8 cellular contexts compared by ENCODE assay signal in the genomic region with DNA sequence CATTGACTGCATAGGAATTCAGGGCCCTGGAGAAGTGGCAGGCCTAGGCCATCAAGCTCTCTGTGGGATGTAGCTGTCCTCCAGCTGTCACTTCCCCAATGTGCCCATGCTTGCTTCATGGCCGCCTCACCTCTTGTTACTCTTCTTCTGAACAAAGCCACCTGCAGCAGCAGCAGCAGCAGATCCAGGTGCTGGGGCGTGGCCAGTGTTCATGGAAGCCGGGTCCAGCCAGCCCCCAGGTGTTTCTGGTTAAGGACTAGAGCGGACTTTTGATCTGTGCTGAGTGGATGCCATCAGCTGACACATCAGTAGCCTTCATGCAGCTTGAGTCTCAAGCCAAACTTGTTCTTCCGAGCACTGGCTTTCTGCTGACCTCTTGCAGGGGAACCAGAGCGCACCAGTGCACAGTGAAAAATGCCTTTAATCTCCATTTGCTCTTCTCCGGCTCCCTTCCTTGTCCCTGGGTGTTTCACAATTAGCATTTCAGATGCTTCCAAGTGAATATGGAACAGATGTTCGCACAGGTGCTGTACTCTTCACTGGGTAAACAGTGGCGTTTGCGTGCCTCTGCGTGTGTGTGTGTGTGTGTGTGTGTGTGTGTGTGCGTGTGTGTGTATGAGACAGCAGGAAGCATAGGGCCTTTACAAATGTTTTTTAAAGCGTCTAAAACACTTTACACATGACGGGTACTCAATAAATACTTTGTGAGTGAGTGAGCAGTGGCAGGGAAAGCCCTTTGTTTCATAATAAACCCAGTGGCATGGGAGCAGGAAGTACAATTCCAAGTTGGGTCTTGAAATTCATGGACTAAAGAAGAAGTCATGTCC. TPM values are rescaled to one million over a fixed set of nuclear protein-coding genes. Genes with fewer than 3 reads are reported as not detected.
DNase-seq lines count a peak whose midpoint lies in the region; ATAC-seq and TF ChIP-seq lines count a peak whose summit lies in the region.

No MANE protein-coding gene starts in this region.

- peak overlapping the region; percentile 68 for H3K4me2 ChIP-seq in osteoblast (ENCODE audit: insufficient read depth, low read length)

- TF ChIP-seq CTCF in dorsolateral prefrontal cortex (IDR thresholded peaks at IDR 0.05 in 54 of 56, conservative IDR thresholded peaks at IDR 0.05 in 2 of 56; ENCODE audit: low read depth in 1 of 56, partially characterized antibody in 56 of 56) (no peak), osteoblast (IDR thresholded peaks at IDR 0.05; ENCODE audit: extremely low read depth, low read depth, low read length) (no peak), GM10248 (IDR thresholded peaks at IDR 0.05; ENCODE audit: control extremely low read depth, extremely low read depth, low read depth, missing control alignments) (no peak)

- intact Hi-C loops in dorsolateral prefrontal cortex (cut with DNase I) = no loop called here

- H3K79me2 ChIP-seq in osteoblast (ENCODE audit: insufficient read depth, low read length) = peaks cover 4% of the 10 kb centered on the region

- peaks cover 12% of the 10 kb centered on the region for H3K36me3 ChIP-seq in osteoblast (ENCODE audit: insufficient read depth, low read length)

- peak; percentile 95 for DNase-seq in EL
- peak; percentile 98 for DNase-seq in NCI-H510A (lab: John Stamatoyannopoulos, UW)
- peak in 3 of 10 donors; percentile 21 to 41 (median 26) for DNase-seq in dorsolateral prefrontal cortex
- peak; percentile 90 for DNase-seq in osteoblast (ENCODE audit: insufficient read length, low spot score, missing footprints)
- no peak for DNase-seq in midbrain (lab: John Stamatoyannopoulos, UW)
- no peak for DNase-seq in GM10248 (ENCODE audit: extremely low spot score)
- DNase-seq in activated naive CD4-positive, alpha-beta T cell treated with Interleukin-2 at 50 U/mL for 16 hours = no peak

- H3K4me3 ChIP-seq in dorsolateral prefrontal cortex (no peak overlapping the region), osteoblast (ENCODE audit: insufficient read depth, low read length) (peak overlapping the region; percentile 47)

- H3K9me3 ChIP-seq in osteoblast (ENCODE audit: low read depth, low read length) = no peaks in the 10 kb centered on the region

- peaks cover 42% of the 10 kb centered on the region for H3K4me1 ChIP-seq in osteoblast (ENCODE audit: insufficient read depth, low read length)

- POLR2A ChIA-PET in GM10248 (lab: Yijun Ruan, JAX) = no interaction called here

- H3K27me3 ChIP-seq in dorsolateral prefrontal cortex (no peaks in the 10 kb centered on the region), osteoblast (ENCODE audit: insufficient read depth, low read length) (no peaks in the 10 kb centered on the region)

- CTCF ChIA-PET in GM10248 (lab: Yijun Ruan, JAX) = no interaction called here

- peak overlapping the region; percentile 17 for H2AFZ ChIP-seq in osteoblast (ENCODE audit: low read length)

- no peaks in the 10 kb centered on the region for H4K20me1 ChIP-seq in osteoblast (ENCODE audit: insufficient read depth, low read length)

- ATAC-seq in GM19467 (IDR thresholded peaks at IDR 0.05; ENCODE audit: unreplicated experiment) = no peak

- peak overlapping the region in 58 of 59 donors; percentile 16 to 94 (median 75) for H3K27ac ChIP-seq in dorsolateral prefrontal cortex
- peak overlapping the region; percentile 92 for H3K27ac ChIP-seq in osteoblast (ENCODE audit: low read depth, low read length)

RNA-seq across cellular contexts. Expression of a gene that starts 20.1 kb away (rescaled TPM):
- 100 to 1,000 TPM in 13 of 120 experiments, 10 to 100 TPM in 107; 45.9 to 150 (median 76.0) TPM for total RNA-seq in dorsolateral prefrontal cortex
- 25.7 and 28.9 TPM in 2 replicates for total RNA-seq in osteoblast

RNA-seq across cellular contexts. Expression of a gene that starts 55.9 kb away (rescaled TPM):
- total RNA-seq in dorsolateral prefrontal cortex = 10 to 100 TPM; 12.4 to 35.1 (median 24.5) TPM
- 20.0 and 22.4 TPM in 2 replicates for total RNA-seq in osteoblast

RNA-seq across cellular contexts. Expression of a gene that starts 56.1 kb away (rescaled TPM):
- total RNA-seq in dorsolateral prefrontal cortex (10 to 100 TPM; 20.8 to 54.8 (median 35.0) TPM), osteoblast (40.2 and 49.5 TPM in 2 replicates)

Comparison
In these comparisons a context has a peak if more than half of its experiments do, and no peak if none do; other contexts are left out.
1. DNase-seq: peak in EL (single experiment), NCI-H510A (single experiment) and osteoblast (single experiment); none in midbrain (single experiment), GM10248 (single experiment) and activated naive CD4-positive, alpha-beta T cell treated with Interleukin-2 at 50 U/mL for 16 hours (single experiment).